In genomic region chr15:63712828-63713520, GRCh38 we compare ENCODE assay signal across 11 cellular contexts.
DNase-seq lines count a peak whose midpoint lies in the region; ATAC-seq and TF ChIP-seq lines count a peak whose summit lies in the region.
"Had no signal": no experiment of that assay in that cellular context is flagged by ENCODE, and none has a peak within 500 bp of the region (broad histone marks: within the 10 kb centered on the region; RNA-seq: fewer than 3 reads in every experiment).

No MANE protein-coding gene starts in this region.

- ATAC-seq in GM21529 (IDR thresholded peaks at IDR 0.05; ENCODE audit: unreplicated experiment) (peak; percentile 79), HG03378 (IDR thresholded peaks at IDR 0.05; ENCODE audit: unreplicated experiment) (peak; percentile 58), mucosa of descending colon (peak; percentile 45), GM21717 (IDR thresholded peaks at IDR 0.05; ENCODE audit: unreplicated experiment) (no peak)

- H3K4me1 Mint-ChIP-seq in activated CD4-positive, alpha-beta T cell treated with anti-CD3 and anti-CD28 coated beads, Interleukin-2, amount 10 ng/mL, durations not matched to agents 7 days and 5 days = peaks cover 23% of the 10 kb centered on the region
- peaks cover 19% of the 10 kb centered on the region for H3K4me1 Mint-ChIP-seq in activated CD4-positive, alpha-beta T cell treated with anti-CD3 and anti-CD28 coated beads, Interleukin-2, amount 10 ng/mL, durations not matched to agents 24 days and 14 days

- H4K8ac ChIP-seq in trophoblast cell (ENCODE audit: low read depth, low read length) = no peak overlapping the region

- H2AFZ ChIP-seq in trophoblast cell (ENCODE audit: insufficient read depth, low read length, poor library complexity) = no peak overlapping the region

- H2BK12ac ChIP-seq in trophoblast cell (ENCODE audit: low read length) = no peak overlapping the region

- peaks cover 32% of the 10 kb centered on the region for H3K36me3 Mint-ChIP-seq in activated CD4-positive, alpha-beta T cell treated with anti-CD3 and anti-CD28 coated beads, Interleukin-2, amount 10 ng/mL, durations not matched to agents 7 days and 5 days (ENCODE audit: low read depth)
- H3K36me3 Mint-ChIP-seq in activated CD4-positive, alpha-beta T cell treated with anti-CD3 and anti-CD28 coated beads, Interleukin-2, amount 10 ng/mL, durations not matched to agents 24 days and 14 days (ENCODE audit: low read depth) = peaks cover 30% of the 10 kb centered on the region

- no peak overlapping the region for H3K23ac ChIP-seq in trophoblast cell (ENCODE audit: low read length)

- no peak overlapping the region for H3K4me2 ChIP-seq in trophoblast cell (ENCODE audit: low read length)

- no peaks in the 10 kb centered on the region for H3K9me3 ChIP-seq in mucosa of descending colon
- no peaks in the 10 kb centered on the region for H3K9me3 ChIP-seq in trophoblast cell (ENCODE audit: insufficient read depth, low read depth, low read length)

- H3K9ac ChIP-seq in trophoblast cell (ENCODE audit: low read length) = no peak overlapping the region

- H3K18ac ChIP-seq in trophoblast cell (ENCODE audit: low read length) = no peak overlapping the region

- no CpG with 5 or more reads among the region's 6 CpGs for WGBS in trophoblast cell (ENCODE audit: extremely low coverage, insufficient coverage, insufficient read length)

- H2AK5ac ChIP-seq in trophoblast cell (ENCODE audit: low read length) = no peak overlapping the region

- no peak overlapping the region for H4K12ac ChIP-seq in trophoblast cell (ENCODE audit: low read depth, low read length)

- H3K27me3 Mint-ChIP-seq in activated CD4-positive, alpha-beta T cell treated with anti-CD3 and anti-CD28 coated beads, Interleukin-2, amount 10 ng/mL, durations not matched to agents 7 days and 5 days = no peaks in the 10 kb centered on the region
- no peaks in the 10 kb centered on the region for H3K27me3 Mint-ChIP-seq in activated CD4-positive, alpha-beta T cell treated with anti-CD3 and anti-CD28 coated beads, Interleukin-2, amount 10 ng/mL, durations not matched to agents 24 days and 14 days

- POLR2A ChIA-PET in activated CD4-positive, alpha-beta T cell treated with anti-CD3 and anti-CD28 coated beads, Interleukin-2, amount 10 ng/mL, durations not matched to agents 7 days and 5 days (lab: Charles Lee) = no interaction called here

- no peak for TF ChIP-seq CTCF in mucosa of descending colon (IDR thresholded peaks at IDR 0.05)

- H3K27ac Mint-ChIP-seq in activated CD4-positive, alpha-beta T cell treated with anti-CD3 and anti-CD28 coated beads, Interleukin-2, amount 10 ng/mL, durations not matched to agents 7 days and 5 days = peak overlapping the region; percentile 42
- no peak overlapping the region for H3K27ac Mint-ChIP-seq in activated CD4-positive, alpha-beta T cell treated with anti-CD3 and anti-CD28 coated beads, Interleukin-2, amount 10 ng/mL, durations not matched to agents 24 days and 14 days

- DNase-seq in activated CD4-positive, alpha-beta T cell treated with anti-CD3 and anti-CD28 coated beads, Interleukin-2, amount 10 ng/mL, durations not matched to agents 7 days and 5 days = no peak
- no peak for DNase-seq in activated CD4-positive, alpha-beta T cell treated with anti-CD3 and anti-CD28 coated beads, Interleukin-2, amount 10 ng/mL, durations not matched to agents 24 days and 14 days
- DNase-seq in mucosa of descending colon (no peak), inferior parietal cortex (ENCODE audit: extremely low spot score) (no peak), trophoblast cell (no peak)
- DNase-seq: central memory CD4-positive, alpha-beta T cell; NCI-H1417 treated with DMSO at 0.1 percent for 48 hours; stimulated activated CD4-positive, alpha-beta T cell treated with anti-CD3 and anti-CD28 coated beads, Interleukin-2, amount 100 ng/mL, for 48 hours had no signal

- no peaks in the 10 kb centered on the region for H3K79me2 ChIP-seq in trophoblast cell (ENCODE audit: control insufficient read depth, insufficient read depth, low read length, poor library complexity)

- intact Hi-C loops in activated CD4-positive, alpha-beta T cell treated with anti-CD3 and anti-CD28 coated beads, Interleukin-2, amount 10 ng/mL, durations not matched to agents 24 days and 14 days (cut with micrococcal nuclease) = no loop called here
- intact Hi-C loops in mucosa of descending colon (cut with DNase I, micrococcal nuclease) = no loop called here

- no peak overlapping the region for H3K4me3 Mint-ChIP-seq in activated CD4-positive, alpha-beta T cell treated with anti-CD3 and anti-CD28 coated beads, Interleukin-2, amount 10 ng/mL, durations not matched to agents 7 days and 5 days
- no peak overlapping the region for H3K4me3 Mint-ChIP-seq in activated CD4-positive, alpha-beta T cell treated with anti-CD3 and anti-CD28 coated beads, Interleukin-2, amount 10 ng/mL, durations not matched to agents 24 days and 14 days

- H3K27ac ChIP-seq in trophoblast cell (ENCODE audit: low read depth, low read length) = no peak overlapping the region

- no peak overlapping the region for H2BK5ac ChIP-seq in trophoblast cell (ENCODE audit: low read depth, low read length, poor library complexity)

- CTCF ChIA-PET in activated CD4-positive, alpha-beta T cell treated with anti-CD3 and anti-CD28 coated beads, Interleukin-2, amount 10 ng/mL, durations not matched to agents 7 days and 5 days (lab: Charles Lee) = no interaction called here

- H3K36me3 ChIP-seq in mucosa of descending colon (ENCODE audit: low read depth) = no peaks in the 10 kb centered on the region
- H3K36me3 ChIP-seq in trophoblast cell (ENCODE audit: control insufficient read depth in 1 of 2, insufficient read depth in 2 of 2, low read length in 2 of 2) = peaks cover 11 to 24% of the 10 kb centered on the region in 2 experiments

- no peaks in the 10 kb centered on the region for H3K27me3 ChIP-seq in trophoblast cell (ENCODE audit: insufficient read depth, low read length)

- no peak overlapping the region for H3K4ac ChIP-seq in trophoblast cell (ENCODE audit: low read depth, low read length)

- H3K4me3 ChIP-seq in mucosa of descending colon (no peak overlapping the region), trophoblast cell (ENCODE audit: low read depth, low read length) (no peak overlapping the region)

- no peaks in the 10 kb centered on the region for H3K4me1 ChIP-seq in mucosa of descending colon (ENCODE audit: low read depth)
- no peaks in the 10 kb centered on the region for H3K4me1 ChIP-seq in trophoblast cell (ENCODE audit: control insufficient read depth in 1 of 2, insufficient read depth in 2 of 2, low read length in 2 of 2)

- H3K14ac ChIP-seq in trophoblast cell (ENCODE audit: low read length) = no peak overlapping the region

- no peaks in the 10 kb centered on the region for H3K9me3 Mint-ChIP-seq in activated CD4-positive, alpha-beta T cell treated with anti-CD3 and anti-CD28 coated beads, Interleukin-2, amount 10 ng/mL, durations not matched to agents 7 days and 5 days
- H3K9me3 Mint-ChIP-seq in activated CD4-positive, alpha-beta T cell treated with anti-CD3 and anti-CD28 coated beads, Interleukin-2, amount 10 ng/mL, durations not matched to agents 24 days and 14 days = no peaks in the 10 kb centered on the region

- H4K91ac ChIP-seq in trophoblast cell (ENCODE audit: low read depth, low read length) = no peak overlapping the region

- H3K79me1 ChIP-seq in trophoblast cell (ENCODE audit: low read length) = no peaks in the 10 kb centered on the region

- H2BK120ac ChIP-seq in trophoblast cell (ENCODE audit: insufficient read depth, low read length, poor library complexity) = no peak overlapping the region
